13 cellular contexts compared by ENCODE assay signal in genomic region chr18:22286576-22286975, GRCh38.
DNase-seq lines count a peak whose midpoint lies in the region; ATAC-seq and TF ChIP-seq lines count a peak whose summit lies in the region.
"Had no signal": no experiment of that assay in that cellular context is flagged by ENCODE, and none has a peak within 500 bp of the region (broad histone marks: within the 10 kb centered on the region; RNA-seq: fewer than 3 reads in every experiment).

No MANE protein-coding gene starts in this region.

- H3K9me3 ChIP-seq in body of pancreas (no peaks in the 10 kb centered on the region), right cardiac atrium (ENCODE audit: control insufficient read depth, low read length) (no peaks in the 10 kb centered on the region), suprapubic skin (no peaks in the 10 kb centered on the region)

- TF ChIP-seq POLR2A in body of pancreas (IDR thresholded peaks at IDR 0.05) (no peak), suprapubic skin (IDR thresholded peaks at IDR 0.05) (no peak)

- no peak for TF ChIP-seq EP300 in suprapubic skin (IDR thresholded peaks at IDR 0.05)

- H3K4me3 ChIP-seq in body of pancreas (no peak overlapping the region), right cardiac atrium (ENCODE audit: low read length) (peak overlapping the region; percentile 20), suprapubic skin (no peak overlapping the region), foreskin fibroblast (ENCODE audit: low read depth in 1 of 2, low read length in 2 of 2) (no peak overlapping the region)
- H3K4me3 ChIP-seq: K562 had no signal

- H3K27ac ChIP-seq in body of pancreas: peak overlapping the region in 2 of 4 donors; percentile 22 to 59
- H3K27ac ChIP-seq in right cardiac atrium (ENCODE audit: low read length): peak overlapping the region; percentile 80
- H3K27ac ChIP-seq in suprapubic skin: peak overlapping the region; percentile 42

- WGBS in body of pancreas, 2 donors: 4 to 7% methylated on average over 5 of the region's 5 CpGs
- 10% methylated on average over 5 of the region's 5 CpGs for WGBS in right cardiac atrium
- 11% methylated on average over 5 of the region's 5 CpGs for WGBS in suprapubic skin

- H3K36me3 ChIP-seq in body of pancreas (replicated peaks in 1 of 2; ENCODE audit: insufficient read depth in 1 of 2, low read depth in 2 of 2) (no peaks in the 10 kb centered on the region), suprapubic skin (no peaks in the 10 kb centered on the region)

- H3K4me1 ChIP-seq in body of pancreas (peaks cover 11% of the 10 kb centered on the region), right cardiac atrium (ENCODE audit: control insufficient read depth, insufficient read depth, low read length) (no peaks in the 10 kb centered on the region), suprapubic skin (peaks cover 29% of the 10 kb centered on the region)

- ATAC-seq in body of pancreas (peak; percentile 65), right cardiac atrium (peak; percentile 85)
- ATAC-seq: activated CD8-positive, alpha-beta memory T cell treated with anti-CD3 and anti-CD28 coated beads, Interleukin-2, amount 10 ng/mL, durations not matched to agents 7 days and 5 days; K562; stimulated activated effector memory CD8-positive, alpha-beta T cell treated with anti-CD3 and anti-CD28 coated beads, Interleukin-12 subunit alpha, Interleukin-12 subunit beta, amount 100 ng/mL, for 72 hours had no signal

- H3K27me3 ChIP-seq in body of pancreas: no peaks in the 10 kb centered on the region
- H3K27me3 ChIP-seq in right cardiac atrium (ENCODE audit: control insufficient read depth, insufficient read depth): no peaks in the 10 kb centered on the region
- H3K27me3 ChIP-seq in suprapubic skin: no peaks in the 10 kb centered on the region

- peak; percentile 89 for DNase-seq in HT-29 (ENCODE audit: low spot score)
- peak; percentile 38 to 65 (median 62) for DNase-seq in body of pancreas
- DNase-seq in right cardiac atrium: peak; percentile 59 to 69 (median 59)
- no peak for DNase-seq in suprapubic skin (ENCODE audit: low spot score in 2 of 2)
- DNase-seq in activated gamma-delta T cell treated with Interleukin-2 at 50 U/mL for 16 hours: no peak
- no peak for DNase-seq in AG20443 (ENCODE audit: low spot score)
- DNase-seq in foreskin fibroblast: no peak
- no peak for DNase-seq in DMS53 treated with DMSO at 0.1 percent for 48 hours (lab: John Stamatoyannopoulos, UW; ENCODE audit: unreplicated experiment)
- DNase-seq: activated CD8-positive, alpha-beta memory T cell treated with anti-CD3 and anti-CD28 coated beads, Interleukin-2, amount 10 ng/mL, durations not matched to agents 7 days and 5 days; H9; NCI-H2081 treated with DMSO at 0.1 percent for 48 hours had no signal

- intact Hi-C loops in body of pancreas (cut with DNase I) (no loop called here), right cardiac atrium (cut with DNase I) (no loop called here)

- TF ChIP-seq CTCF in body of pancreas (IDR thresholded peaks at IDR 0.05) (no peak), suprapubic skin (IDR thresholded peaks at IDR 0.05) (no peak), foreskin fibroblast (IDR thresholded peaks at IDR 0.05; ENCODE audit: low read depth, low read length) (no peak)

Comparison
In these comparisons a context has a peak if more than half of its experiments do, and no peak if none do; other contexts are left out.
1. DNase-seq: peak in HT-29 (single experiment), body of pancreas (4 of 4) and right cardiac atrium (3 of 3); none in suprapubic skin (0 of 2), activated gamma-delta T cell treated with Interleukin-2 at 50 U/mL for 16 hours (single experiment), AG20443 (single experiment), foreskin fibroblast (0 of 2) and DMS53 treated with DMSO at 0.1 percent for 48 hours (single experiment).